Comparison of ENCODE assay signal across 8 cellular contexts in genomic region chr6:163667372-163668060, GRCh38.
DNase-seq lines count a peak whose midpoint lies in the region; ATAC-seq and TF ChIP-seq lines count a peak whose summit lies in the region.

No MANE protein-coding gene starts in this region.

- peak overlapping the region; percentile 57 to 80 (median 68) for H3K27ac Mint-ChIP-seq in immature natural killer cell

- no peaks in the 10 kb centered on the region for H3K36me3 Mint-ChIP-seq in immature natural killer cell

- peak overlapping the region; percentile 56 to 88 (median 83) for H3K4me3 Mint-ChIP-seq in immature natural killer cell

- H3K27me3 Mint-ChIP-seq in immature natural killer cell (ENCODE audit: low read depth in 3 of 3) = peaks cover under 1 to 10% (median 4%) of the 10 kb centered on the region in 3 donors

- DNase-seq in activated CD4-positive, CD25-positive, alpha-beta regulatory T cell treated with anti-CD3 and anti-CD28 coated beads, Interleukin-2, amount 50 U/mL, for 72 hours = no peak
- peak; percentile 57 for DNase-seq in RPMI7951 (ENCODE audit: low read depth)
- DNase-seq in immature natural killer cell = peak; percentile 56 to 64 (median 60)
- no peak for DNase-seq in HEK293T (ENCODE audit: extremely low spot score)
- DNase-seq in NCI-H748 treated with DMSO at 0.1 percent for 48 hours (lab: John Stamatoyannopoulos, UW) = no peak
- no peak for DNase-seq in NCI-H187 treated with DMSO at 0.1 percent for 48 hours (lab: John Stamatoyannopoulos, UW)

- peaks cover 21 to 25% of the 10 kb centered on the region in 2 donors for H3K4me1 Mint-ChIP-seq in immature natural killer cell

- POLR2A ChIA-PET in HEK293T (lab: Yijun Ruan, JAX) = interaction anchor here (0.8 kb wide), 1 partner anchor 295 kb away, joined by 3 read pairs; no protein-coding TSS in a partner anchor

- no peaks in the 10 kb centered on the region for H3K9me3 Mint-ChIP-seq in immature natural killer cell

- peak; percentile 33 to 51 for ATAC-seq in activated CD4-positive, CD25-positive, alpha-beta regulatory T cell treated with anti-CD3 and anti-CD28 coated beads, Interleukin-2, amount 50 U/mL, for 24 hours
- peak; percentile 92 for ATAC-seq in HG03039 (IDR thresholded peaks at IDR 0.05; ENCODE audit: unreplicated experiment)

- CTCF ChIA-PET in HEK293T (lab: Yijun Ruan, JAX) = no interaction called here

TF ChIP-seq in HEK293T, 16 proteins besides CTCF, POLR2A, EP300 and RAD21:
- TF ChIP-seq FOXA1 (IDR thresholded peaks at IDR 0.05) (no peak), SUZ12 (IDR thresholded peaks at IDR 0.05) (no peak), CTBP1 (IDR thresholded peaks at IDR 0.05; ENCODE audit: borderline replicate concordance) (no peak), ZNF384 (IDR thresholded peaks at IDR 0.05) (no peak), L3MBTL2 (conservative IDR thresholded peaks at IDR 0.05) (no peak), LEF1 (IDR thresholded peaks at IDR 0.05; ENCODE audit: borderline replicate concordance) (no peak), ARNT (IDR thresholded peaks at IDR 0.05) (no peak), TARDBP (IDR thresholded peaks at IDR 0.05) (no peak), FOXK2 (IDR thresholded peaks at IDR 0.05) (no peak), NFRKB (IDR thresholded peaks at IDR 0.05) (no peak), HDGF (IDR thresholded peaks at IDR 0.05; ENCODE audit: borderline replicate concordance) (no peak)

Comparison
In these comparisons a context has a peak if more than half of its experiments do, and no peak if none do; other contexts are left out.
1. DNase-seq: peak in RPMI7951 (single experiment) and immature natural killer cell (3 of 3); none in activated CD4-positive, CD25-positive, alpha-beta regulatory T cell treated with anti-CD3 and anti-CD28 coated beads, Interleukin-2, amount 50 U/mL, for 72 hours (single experiment), HEK293T (single experiment), NCI-H748 treated with DMSO at 0.1 percent for 48 hours (single experiment) and NCI-H187 treated with DMSO at 0.1 percent for 48 hours (single experiment).